ENCODE assay signal across 1 cellular context in the genomic region with DNA sequence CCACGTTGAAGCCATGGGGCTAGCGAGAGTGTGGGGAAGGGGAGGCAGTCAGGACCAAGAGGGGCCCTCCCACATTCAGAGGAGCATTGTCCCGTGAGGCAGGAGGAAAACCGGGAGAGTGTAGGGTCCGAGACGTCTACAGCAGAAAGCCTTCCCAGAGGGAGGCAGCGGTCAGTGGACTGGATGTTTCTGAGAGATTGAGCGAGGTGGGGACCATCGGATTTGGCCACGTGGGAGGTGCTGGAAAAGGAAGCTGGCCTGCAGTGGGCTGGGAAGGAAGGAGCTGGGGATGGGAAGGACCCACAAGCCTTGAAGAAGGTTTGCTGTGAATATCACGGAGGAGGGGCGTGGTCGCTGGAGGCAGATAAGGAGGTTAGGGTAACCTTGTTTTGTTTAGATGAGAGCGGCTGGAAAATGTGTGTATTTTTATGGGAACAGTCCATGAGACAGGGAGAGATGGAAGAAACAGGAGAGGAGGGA.
A peak's percentile ranks its signal among the peaks of the same experiment; 100 is the strongest.
TF ChIP-seq lines count a peak whose summit lies in the region.

No MANE protein-coding gene starts in this region.

TF ChIP-seq in HepG2, 621 proteins besides CTCF, POLR2A, EP300 and RAD21:
- TF ChIP-seq SRSF4 (IDR thresholded peaks at IDR 0.05; ENCODE audit: low read depth, low read length, poor library complexity, severe bottlenecking) (no peak), ZNF382 (CRISPR knock-in tag; IDR thresholded peaks at IDR 0.05; ENCODE audit: borderline replicate concordance) (no peak), KLF16 (CRISPR knock-in tag; IDR thresholded peaks at IDR 0.05) (no peak), NFE2L2 (IDR thresholded peaks at IDR 0.05; ENCODE audit: low read length) (no peak), GTF3A (CRISPR knock-in tag; conservative IDR thresholded peaks at IDR 0.05) (peak; percentile 72; the same call in 1 of the 2 replicates), ZNF7 (CRISPR knock-in tag; IDR thresholded peaks at IDR 0.05) (no peak), MYC (CRISPR knock-in tag; IDR thresholded peaks at IDR 0.05; ENCODE audit: borderline replicate concordance) (0 out of 2 replicates have a peak, but pooled peaks have one; percentile 29), HNRNPH1 (optimal IDR thresholded peaks at IDR 0.05; ENCODE audit: low read depth, low read length) (peak; percentile 23), ZC3H13 (CRISPR knock-in tag; IDR thresholded peaks at IDR 0.05) (no peak), DMAP1 (CRISPR knock-in tag; IDR thresholded peaks at IDR 0.05) (no peak), MLLT10 (CRISPR knock-in tag; IDR thresholded peaks at IDR 0.05) (no peak), ZNF230 (CRISPR knock-in tag; IDR thresholded peaks at IDR 0.05) (0 out of 2 replicates have a peak, but pooled peaks have one; percentile 55), ATF7 (IDR thresholded peaks at IDR 0.05) (no peak), ATF7 (CRISPR knock-in tag; IDR thresholded peaks at IDR 0.05) (no peak), KDM4B (CRISPR knock-in tag; IDR thresholded peaks at IDR 0.05) (no peak), PLRG1 (conservative IDR thresholded peaks at IDR 0.05) (no peak), ZNF780A (CRISPR knock-in tag; IDR thresholded peaks at IDR 0.05) (no peak), NFRKB (IDR thresholded peaks at IDR 0.05) (no peak), ZSCAN22 (CRISPR knock-in tag; IDR thresholded peaks at IDR 0.05) (0 out of 2 replicates have a peak, but pooled peaks have one; percentile 23), TGIF2 (CRISPR knock-in tag; IDR thresholded peaks at IDR 0.05) (no peak), TBX2 (CRISPR knock-in tag; IDR thresholded peaks at IDR 0.05; ENCODE audit: borderline replicate concordance) (no peak), CBX5 (CRISPR knock-in tag; IDR thresholded peaks at IDR 0.05; ENCODE audit: borderline replicate concordance) (no peak), ZNF383 (CRISPR knock-in tag; IDR thresholded peaks at IDR 0.05; ENCODE audit: borderline replicate concordance) (no peak)
- TF ChIP-seq, protein P1, sequence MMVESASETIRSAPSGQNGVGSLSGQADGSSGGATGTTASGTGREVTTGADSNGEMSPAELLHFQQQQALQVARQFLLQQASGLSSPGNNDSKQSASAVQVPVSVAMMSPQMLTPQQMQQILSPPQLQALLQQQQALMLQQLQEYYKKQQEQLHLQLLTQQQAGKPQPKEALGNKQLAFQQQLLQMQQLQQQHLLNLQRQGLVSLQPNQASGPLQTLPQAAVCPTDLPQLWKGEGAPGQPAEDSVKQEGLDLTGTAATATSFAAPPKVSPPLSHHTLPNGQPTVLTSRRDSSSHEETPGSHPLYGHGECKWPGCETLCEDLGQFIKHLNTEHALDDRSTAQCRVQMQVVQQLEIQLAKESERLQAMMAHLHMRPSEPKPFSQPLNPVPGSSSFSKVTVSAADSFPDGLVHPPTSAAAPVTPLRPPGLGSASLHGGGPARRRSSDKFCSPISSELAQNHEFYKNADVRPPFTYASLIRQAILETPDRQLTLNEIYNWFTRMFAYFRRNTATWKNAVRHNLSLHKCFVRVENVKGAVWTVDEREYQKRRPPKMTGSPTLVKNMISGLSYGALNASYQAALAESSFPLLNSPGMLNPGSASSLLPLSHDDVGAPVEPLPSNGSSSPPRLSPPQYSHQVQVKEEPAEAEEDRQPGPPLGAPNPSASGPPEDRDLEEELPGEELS (CRISPR knock-in tag; IDR thresholded peaks at IDR 0.05), result no peak
- TF ChIP-seq, protein P2, sequence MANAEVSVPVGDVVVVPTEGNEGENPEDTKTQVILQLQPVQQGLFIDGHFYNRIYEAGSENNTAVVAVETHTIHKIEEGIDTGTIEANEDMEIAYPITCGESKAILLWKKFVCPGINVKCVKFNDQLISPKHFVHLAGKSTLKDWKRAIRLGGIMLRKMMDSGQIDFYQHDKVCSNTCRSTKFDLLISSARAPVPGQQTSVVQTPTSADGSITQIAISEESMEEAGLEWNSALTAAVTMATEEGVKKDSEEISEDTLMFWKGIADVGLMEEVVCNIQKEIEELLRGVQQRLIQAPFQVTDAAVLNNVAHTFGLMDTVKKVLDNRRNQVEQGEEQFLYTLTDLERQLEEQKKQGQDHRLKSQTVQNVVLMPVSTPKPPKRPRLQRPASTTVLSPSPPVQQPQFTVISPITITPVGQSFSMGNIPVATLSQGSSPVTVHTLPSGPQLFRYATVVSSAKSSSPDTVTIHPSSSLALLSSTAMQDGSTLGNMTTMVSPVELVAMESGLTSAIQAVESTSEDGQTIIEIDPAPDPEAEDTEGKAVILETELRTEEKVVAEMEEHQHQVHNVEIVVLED (CRISPR knock-in tag; IDR thresholded peaks at IDR 0.05; ENCODE audit: borderline replicate concordance), result no peak
- TF ChIP-seq, protein P3, sequence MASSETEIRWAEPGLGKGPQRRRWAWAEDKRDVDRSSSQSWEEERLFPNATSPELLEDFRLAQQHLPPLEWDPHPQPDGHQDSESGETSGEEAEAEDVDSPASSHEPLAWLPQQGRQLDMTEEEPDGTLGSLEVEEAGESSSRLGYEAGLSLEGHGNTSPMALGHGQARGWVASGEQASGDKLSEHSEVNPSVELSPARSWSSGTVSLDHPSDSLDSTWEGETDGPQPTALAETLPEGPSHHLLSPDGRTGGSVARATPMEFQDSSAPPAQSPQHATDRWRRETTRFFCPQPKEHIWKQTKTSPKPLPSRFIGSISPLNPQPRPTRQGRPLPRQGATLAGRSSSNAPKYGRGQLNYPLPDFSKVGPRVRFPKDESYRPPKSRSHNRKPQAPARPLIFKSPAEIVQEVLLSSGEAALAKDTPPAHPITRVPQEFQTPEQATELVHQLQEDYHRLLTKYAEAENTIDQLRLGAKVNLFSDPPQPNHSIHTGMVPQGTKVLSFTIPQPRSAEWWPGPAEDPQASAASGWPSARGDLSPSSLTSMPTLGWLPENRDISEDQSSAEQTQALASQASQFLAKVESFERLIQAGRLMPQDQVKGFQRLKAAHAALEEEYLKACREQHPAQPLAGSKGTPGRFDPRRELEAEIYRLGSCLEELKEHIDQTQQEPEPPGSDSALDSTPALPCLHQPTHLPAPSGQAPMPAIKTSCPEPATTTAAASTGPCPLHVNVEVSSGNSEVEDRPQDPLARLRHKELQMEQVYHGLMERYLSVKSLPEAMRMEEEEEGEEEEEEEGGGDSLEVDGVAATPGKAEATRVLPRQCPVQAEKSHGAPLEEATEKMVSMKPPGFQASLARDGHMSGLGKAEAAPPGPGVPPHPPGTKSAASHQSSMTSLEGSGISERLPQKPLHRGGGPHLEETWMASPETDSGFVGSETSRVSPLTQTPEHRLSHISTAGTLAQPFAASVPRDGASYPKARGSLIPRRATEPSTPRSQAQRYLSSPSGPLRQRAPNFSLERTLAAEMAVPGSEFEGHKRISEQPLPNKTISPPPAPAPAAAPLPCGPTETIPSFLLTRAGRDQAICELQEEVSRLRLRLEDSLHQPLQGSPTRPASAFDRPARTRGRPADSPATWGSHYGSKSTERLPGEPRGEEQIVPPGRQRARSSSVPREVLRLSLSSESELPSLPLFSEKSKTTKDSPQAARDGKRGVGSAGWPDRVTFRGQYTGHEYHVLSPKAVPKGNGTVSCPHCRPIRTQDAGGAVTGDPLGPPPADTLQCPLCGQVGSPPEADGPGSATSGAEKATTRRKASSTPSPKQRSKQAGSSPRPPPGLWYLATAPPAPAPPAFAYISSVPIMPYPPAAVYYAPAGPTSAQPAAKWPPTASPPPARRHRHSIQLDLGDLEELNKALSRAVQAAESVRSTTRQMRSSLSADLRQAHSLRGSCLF (CRISPR knock-in tag; IDR thresholded peaks at IDR 0.05; ENCODE audit: borderline replicate concordance), result no peak
- TF ChIP-seq, protein P4, sequence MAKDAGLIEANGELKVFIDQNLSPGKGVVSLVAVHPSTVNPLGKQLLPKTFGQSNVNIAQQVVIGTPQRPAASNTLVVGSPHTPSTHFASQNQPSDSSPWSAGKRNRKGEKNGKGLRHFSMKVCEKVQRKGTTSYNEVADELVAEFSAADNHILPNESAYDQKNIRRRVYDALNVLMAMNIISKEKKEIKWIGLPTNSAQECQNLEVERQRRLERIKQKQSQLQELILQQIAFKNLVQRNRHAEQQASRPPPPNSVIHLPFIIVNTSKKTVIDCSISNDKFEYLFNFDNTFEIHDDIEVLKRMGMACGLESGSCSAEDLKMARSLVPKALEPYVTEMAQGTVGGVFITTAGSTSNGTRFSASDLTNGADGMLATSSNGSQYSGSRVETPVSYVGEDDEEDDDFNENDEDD (CRISPR knock-in tag; IDR thresholded peaks at IDR 0.05; ENCODE audit: borderline replicate concordance), result 0 out of 2 replicates have a peak, but pooled peaks have one; percentile 3
- TF ChIP-seq, protein P5, sequence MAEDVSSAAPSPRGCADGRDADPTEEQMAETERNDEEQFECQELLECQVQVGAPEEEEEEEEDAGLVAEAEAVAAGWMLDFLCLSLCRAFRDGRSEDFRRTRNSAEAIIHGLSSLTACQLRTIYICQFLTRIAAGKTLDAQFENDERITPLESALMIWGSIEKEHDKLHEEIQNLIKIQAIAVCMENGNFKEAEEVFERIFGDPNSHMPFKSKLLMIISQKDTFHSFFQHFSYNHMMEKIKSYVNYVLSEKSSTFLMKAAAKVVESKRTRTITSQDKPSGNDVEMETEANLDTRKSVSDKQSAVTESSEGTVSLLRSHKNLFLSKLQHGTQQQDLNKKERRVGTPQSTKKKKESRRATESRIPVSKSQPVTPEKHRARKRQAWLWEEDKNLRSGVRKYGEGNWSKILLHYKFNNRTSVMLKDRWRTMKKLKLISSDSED (CRISPR knock-in tag; IDR thresholded peaks at IDR 0.05), result no peak
- TF ChIP-seq, protein P6, sequence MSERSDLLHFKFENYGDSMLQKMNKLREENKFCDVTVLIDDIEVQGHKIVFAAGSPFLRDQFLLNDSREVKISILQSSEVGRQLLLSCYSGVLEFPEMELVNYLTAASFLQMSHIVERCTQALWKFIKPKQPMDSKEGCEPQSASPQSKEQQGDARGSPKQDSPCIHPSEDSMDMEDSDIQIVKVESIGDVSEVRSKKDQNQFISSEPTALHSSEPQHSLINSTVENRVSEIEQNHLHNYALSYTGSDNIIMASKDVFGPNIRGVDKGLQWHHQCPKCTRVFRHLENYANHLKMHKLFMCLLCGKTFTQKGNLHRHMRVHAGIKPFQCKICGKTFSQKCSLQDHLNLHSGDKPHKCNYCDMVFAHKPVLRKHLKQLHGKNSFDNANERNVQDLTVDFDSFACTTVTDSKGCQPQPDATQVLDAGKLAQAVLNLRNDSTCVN (CRISPR knock-in tag; IDR thresholded peaks at IDR 0.05; ENCODE audit: borderline replicate concordance), result no peak
- TF ChIP-seq, protein P7, sequence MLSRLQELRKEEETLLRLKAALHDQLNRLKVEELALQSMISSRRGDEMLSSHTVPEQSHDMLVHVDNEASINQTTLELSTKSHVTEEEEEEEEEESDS (CRISPR knock-in tag; IDR thresholded peaks at IDR 0.05; ENCODE audit: borderline replicate concordance), result no peak
- TF ChIP-seq, protein P8, sequence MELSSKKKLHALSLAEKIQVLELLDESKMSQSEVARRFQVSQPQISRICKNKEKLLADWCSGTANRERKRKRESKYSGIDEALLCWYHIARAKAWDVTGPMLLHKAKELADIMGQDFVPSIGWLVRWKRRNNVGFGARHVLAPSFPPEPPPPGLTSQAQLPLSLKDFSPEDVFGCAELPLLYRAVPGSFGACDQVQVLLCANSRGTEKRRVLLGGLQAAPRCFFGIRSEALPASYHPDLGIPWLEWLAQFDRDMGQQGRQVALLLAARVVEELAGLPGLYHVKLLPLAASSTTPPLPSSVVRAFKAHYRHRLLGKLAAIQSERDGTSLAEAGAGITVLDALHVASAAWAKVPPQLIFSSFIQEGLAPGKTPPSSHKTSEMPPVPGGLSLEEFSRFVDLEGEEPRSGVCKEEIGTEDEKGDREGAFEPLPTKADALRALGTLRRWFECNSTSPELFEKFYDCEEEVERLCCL (CRISPR knock-in tag; IDR thresholded peaks at IDR 0.05; ENCODE audit: borderline replicate concordance), result no peak
TF ChIP-seq in HepG2: peak in this region for 6.
